In the genomic region with DNA sequence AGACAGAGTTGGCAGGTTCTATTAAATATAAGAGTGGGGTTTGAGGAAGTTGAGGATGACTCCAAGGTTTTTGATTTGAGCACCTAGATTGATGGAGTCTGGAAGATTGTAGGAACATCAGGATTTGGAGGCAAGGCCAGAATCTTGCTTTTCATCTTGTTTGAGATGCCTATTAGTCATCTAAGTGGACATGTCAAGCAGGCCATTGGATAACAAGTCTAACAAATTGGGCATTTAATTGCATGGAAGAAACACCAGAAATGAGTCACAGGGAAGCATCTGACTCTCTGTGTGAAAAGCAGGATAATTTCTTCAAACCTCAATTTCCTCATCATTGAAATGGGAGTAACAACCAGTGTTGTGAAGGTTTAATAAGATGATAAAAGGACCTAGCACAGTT, we compare ENCODE assay signal across 21 cellular contexts.
"Had no signal": no experiment of that assay in that cellular context is flagged by ENCODE, and none has a peak within 500 bp of the region (broad histone marks: within the 10 kb centered on the region; RNA-seq: fewer than 3 reads in every experiment).

No MANE protein-coding gene starts in this region.

- H3K4me1 ChIP-seq: ascending aorta, lower lobe of right lung, upper lobe of left lung had no signal

- ATAC-seq: activated CD8-positive, alpha-beta T cell treated with anti-CD3 and anti-CD28 coated beads for 36 hours; activated T-cell treated with anti-CD3 and anti-CD28 coated beads, Interleukin-2, amount 50 U/mL, for 72 hours; lower lobe of right lung; pancreas; stimulated activated naive CD8-positive, alpha-beta T cell treated with anti-CD3 and anti-CD28 coated beads, Interleukin-15, Interleukin-2, amounts not matched to agents 100 U/mL and 50 U/mL, for 24 hours had no signal

- H3K27ac ChIP-seq: ascending aorta, lower lobe of right lung, neural progenitor cell, pancreas, suprapubic skin, upper lobe of left lung, WERI-Rb-1 had no signal

- H3K27me3 ChIP-seq: ascending aorta, neural progenitor cell, pancreas, suprapubic skin, upper lobe of left lung had no signal

- DNase-seq: activated CD4-positive, alpha-beta T cell treated with anti-CD3 and anti-CD28 coated beads for 4 hours; activated CD8-positive, alpha-beta memory T cell treated with anti-CD3 and anti-CD28 coated beads, Interleukin-2, amount 50 U/mL, for 4 hours; activated CD8-positive, alpha-beta T cell treated with anti-CD3 and anti-CD28 coated beads for 36 hours; activated gamma-delta T cell treated with Interleukin-2 at 50 U/mL for 16 hours; activated naive CD8-positive, alpha-beta T cell treated with anti-CD3 and anti-CD28 coated beads, Interleukin-2, amount 10 ng/mL, durations not matched to agents 7 days and 5 days; activated T-cell treated with anti-CD3 and anti-CD28 coated beads, Interleukin-2, amount 50 U/mL, for 72 hours; effector CD4-positive, alpha-beta T cell; hippocampal formation; kidney glomerular epithelial cell; lower lobe of right lung; midbrain; pancreas; retina; stimulated activated CD4-positive, alpha-beta T cell treated with anti-CD3 and anti-CD28 coated beads, Interleukin-4, amount 100 ng/mL, for 1 hour; stimulated activated CD8-positive, alpha-beta memory T cell treated with anti-CD3 and anti-CD28 coated beads, Interleukin-4, amount 100 ng/mL, for 48 hours; stimulated activated naive CD8-positive, alpha-beta T cell treated with anti-CD3 and anti-CD28 coated beads, Interleukin-15, Interleukin-2, amounts not matched to agents 100 U/mL and 50 U/mL, for 24 hours; upper lobe of left lung; WERI-Rb-1 had no signal
